9 cellular contexts compared by ENCODE assay signal in the genomic region with DNA sequence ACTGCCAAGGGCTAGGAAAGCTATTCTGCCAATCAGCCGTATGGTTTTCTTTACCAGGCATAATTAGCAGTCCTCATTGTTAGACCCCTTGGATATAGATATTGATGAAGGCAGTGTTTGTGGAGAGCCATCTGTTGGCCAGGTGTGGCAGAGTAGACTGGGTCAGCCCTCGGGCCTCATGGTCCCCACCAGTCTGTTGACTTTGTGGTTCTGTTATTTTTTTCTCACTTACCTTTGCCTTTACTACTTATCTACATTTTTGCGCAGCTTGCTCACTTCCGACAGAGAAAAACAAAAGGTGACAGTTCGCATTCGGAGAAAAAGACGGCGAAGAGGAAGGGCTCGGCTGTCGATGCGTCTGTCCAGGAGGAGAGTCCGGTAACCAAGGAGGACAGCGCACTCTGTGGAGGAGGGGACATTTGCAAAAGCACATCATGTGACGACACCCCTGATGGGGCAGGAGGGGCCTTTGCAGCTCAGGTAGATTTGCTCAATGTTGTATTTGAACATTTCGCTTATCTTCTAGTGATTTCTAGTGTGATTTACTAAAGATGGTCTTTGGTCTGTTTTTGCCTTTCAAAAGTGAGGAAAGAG. TPM values are rescaled to one million over a fixed set of nuclear protein-coding genes. Genes with fewer than 3 reads are reported as not detected.
A peak's percentile ranks its signal among the peaks of the same experiment; 100 is the strongest.
DNase-seq lines count a peak whose midpoint lies in the region; TF ChIP-seq lines count a peak whose summit lies in the region.
"Had no signal": no experiment of that assay in that cellular context is flagged by ENCODE, and none has a peak within 500 bp of the region (broad histone marks: within the 10 kb centered on the region; RNA-seq: fewer than 3 reads in every experiment).

No MANE protein-coding gene starts in this region.

- POLR2A ChIA-PET in activated CD4-positive, alpha-beta memory T cell treated with anti-CD3 and anti-CD28 coated beads, Interleukin-2, amount 10 ng/mL, durations not matched to agents 7 days and 5 days (lab: Charles Lee) = interaction anchor here (1.0 to 1.9 kb wide), 10 partner anchors 15 to 309 kb away, joined by 3 to 14 read pairs (median 4); a partner anchor contains a TSS

- intact Hi-C loops in stomach (cut with DNase I; ENCODE audit: low total_unique reads) = no loop called here

- 92% methylated on average over 14 to 15 of the region's 15 CpGs for WGBS in endodermal cell (ENCODE audit: insufficient coverage in 1 of 2, insufficient read length in 1 of 2), 2 experiments
- WGBS in stomach, 5 donors = 59 to 82% (median 69%) methylated on average over 15 of the region's 15 CpGs

- no peak for TF ChIP-seq POLR2A in stomach (IDR thresholded peaks at IDR 0.05)

- H3K4me1 ChIP-seq in endodermal cell (ENCODE audit: control insufficient read depth, insufficient read depth, low read length) (no peaks in the 10 kb centered on the region), stomach (peaks cover 21 to 38% (median 38%) of the 10 kb centered on the region in 4 donors)

- H3K36me3 ChIP-seq in endodermal cell (ENCODE audit: control insufficient read depth, insufficient read depth, low read length) (peaks cover 40% of the 10 kb centered on the region), stomach (peaks cover 8 to 38% (median 34%) of the 10 kb centered on the region in 4 donors)

- TF ChIP-seq CTCF in endodermal cell (conservative IDR thresholded peaks at IDR 0.05) (peak; percentile 41), stomach (IDR thresholded peaks at IDR 0.05) (no peak)

- H3K4me3 Mint-ChIP-seq in activated naive CD4-positive, alpha-beta T cell treated with anti-CD3 and anti-CD28 coated beads, Interleukin-2, amount 50 U/mL, for 24 hours = peak overlapping the region; percentile 1
- no peak overlapping the region for H3K4me3 Mint-ChIP-seq in activated naive CD4-positive, alpha-beta T cell treated with anti-CD3 and anti-CD28 coated beads, Interleukin-2, amount 10 ng/mL, durations not matched to agents 7 days and 5 days
- no peak overlapping the region for H3K4me3 Mint-ChIP-seq in endodermal cell
- no peak overlapping the region for H3K4me3 Mint-ChIP-seq in activated CD4-positive, alpha-beta memory T cell treated with anti-CD3 and anti-CD28 coated beads, Interleukin-2, amount 10 ng/mL, durations not matched to agents 7 days and 5 days

- DNase-seq in activated naive CD4-positive, alpha-beta T cell treated with anti-CD3 and anti-CD28 coated beads, Interleukin-2, amount 10 ng/mL, durations not matched to agents 7 days and 5 days = no peak
- peak; percentile 31 for DNase-seq in NCI-H748 treated with DMSO at 0.1 percent for 48 hours (lab: John Stamatoyannopoulos, UW)
- no peak for DNase-seq in endodermal cell
- DNase-seq in stomach = no peak
- no peak for DNase-seq in stimulated activated CD4-positive, alpha-beta T cell treated with anti-CD3 and anti-CD28 coated beads, Interleukin-1b, Interleukin-23, amount 100 ng/mL, for 48 hours
- no peak for DNase-seq in stimulated activated CD4-positive, alpha-beta T cell treated with anti-CD3 and anti-CD28 coated beads, Interleukin-4, amount 100 ng/mL, for 4 hours
- DNase-seq in activated CD4-positive, alpha-beta memory T cell treated with anti-CD3 and anti-CD28 coated beads, Interleukin-2, amount 10 ng/mL, durations not matched to agents 7 days and 5 days = no peak

- no peak for TF ChIP-seq EP300 in stomach (IDR thresholded peaks at IDR 0.05)

- CTCF ChIA-PET in activated naive CD4-positive, alpha-beta T cell treated with anti-CD3 and anti-CD28 coated beads, Interleukin-2, amount 10 ng/mL, durations not matched to agents 7 days and 5 days (lab: Charles Lee) = interaction anchor here (0.8 to 2.5 kb wide), 5 partner anchors 38 to 183 kb away, joined by 3 to 7 read pairs (median 6); a partner anchor contains a TSS
- CTCF ChIA-PET in activated CD4-positive, alpha-beta memory T cell treated with anti-CD3 and anti-CD28 coated beads, Interleukin-2, amount 10 ng/mL, durations not matched to agents 7 days and 5 days (lab: Charles Lee) = interaction anchor here (0.6 to 2.1 kb wide), 5 partner anchors 9 to 314 kb away, joined by 3 to 11 read pairs (median 6); a partner anchor contains a TSS

- no peaks in the 10 kb centered on the region for H3K9me3 ChIP-seq in endodermal cell (ENCODE audit: control insufficient read depth, low read length)
- H3K9me3 ChIP-seq in stomach = no peaks in the 10 kb centered on the region
- H3K9me3 ChIP-seq: suprapubic skin had no signal

- H3K9ac ChIP-seq in endodermal cell (ENCODE audit: extremely low read depth, low read length, poor library complexity, severe bottlenecking) = peak overlapping the region; percentile 67

- H3K27me3 ChIP-seq in endodermal cell (ENCODE audit: control insufficient read depth, insufficient read depth, low read length, poor library complexity, severe bottlenecking) (no peaks in the 10 kb centered on the region), stomach (no peaks in the 10 kb centered on the region)
- H3K27me3 ChIP-seq: suprapubic skin had no signal

- H3K27ac Mint-ChIP-seq in activated naive CD4-positive, alpha-beta T cell treated with anti-CD3 and anti-CD28 coated beads, Interleukin-2, amount 50 U/mL, for 24 hours = no peak overlapping the region
- H3K27ac Mint-ChIP-seq in activated naive CD4-positive, alpha-beta T cell treated with anti-CD3 and anti-CD28 coated beads, Interleukin-2, amount 10 ng/mL, durations not matched to agents 7 days and 5 days = no peak overlapping the region
- H3K27ac Mint-ChIP-seq in endodermal cell = peak overlapping the region; percentile 67
- no peak overlapping the region for H3K27ac Mint-ChIP-seq in activated CD4-positive, alpha-beta memory T cell treated with anti-CD3 and anti-CD28 coated beads, Interleukin-2, amount 10 ng/mL, durations not matched to agents 7 days and 5 days

- peaks cover 4% of the 10 kb centered on the region for H3K36me3 Mint-ChIP-seq in activated naive CD4-positive, alpha-beta T cell treated with anti-CD3 and anti-CD28 coated beads, Interleukin-2, amount 50 U/mL, for 24 hours
- H3K36me3 Mint-ChIP-seq in activated naive CD4-positive, alpha-beta T cell treated with anti-CD3 and anti-CD28 coated beads, Interleukin-2, amount 10 ng/mL, durations not matched to agents 7 days and 5 days = peaks cover 42% of the 10 kb centered on the region
- peaks cover 36% of the 10 kb centered on the region for H3K36me3 Mint-ChIP-seq in endodermal cell (ENCODE audit: low read depth)
- peaks cover 59% of the 10 kb centered on the region for H3K36me3 Mint-ChIP-seq in activated CD4-positive, alpha-beta memory T cell treated with anti-CD3 and anti-CD28 coated beads, Interleukin-2, amount 10 ng/mL, durations not matched to agents 7 days and 5 days (ENCODE audit: low read depth)

- H3K4me3 ChIP-seq in endodermal cell (ENCODE audit: low read length) (peak overlapping the region; percentile 82), stomach (no peak overlapping the region)

- peaks cover 29% of the 10 kb centered on the region for H3K4me1 Mint-ChIP-seq in activated naive CD4-positive, alpha-beta T cell treated with anti-CD3 and anti-CD28 coated beads, Interleukin-2, amount 50 U/mL, for 24 hours
- peaks cover 35% of the 10 kb centered on the region for H3K4me1 Mint-ChIP-seq in activated naive CD4-positive, alpha-beta T cell treated with anti-CD3 and anti-CD28 coated beads, Interleukin-2, amount 10 ng/mL, durations not matched to agents 7 days and 5 days
- peaks cover 23% of the 10 kb centered on the region for H3K4me1 Mint-ChIP-seq in endodermal cell
- H3K4me1 Mint-ChIP-seq in activated CD4-positive, alpha-beta memory T cell treated with anti-CD3 and anti-CD28 coated beads, Interleukin-2, amount 10 ng/mL, durations not matched to agents 7 days and 5 days = peaks cover 29% of the 10 kb centered on the region

- H3K27ac ChIP-seq in endodermal cell (ENCODE audit: low read depth, low read length) (no peak overlapping the region), stomach (peak overlapping the region in 3 of 5 donors; percentile 99 to 100 (median 99))

- H3K27me3 Mint-ChIP-seq in activated naive CD4-positive, alpha-beta T cell treated with anti-CD3 and anti-CD28 coated beads, Interleukin-2, amount 50 U/mL, for 24 hours = no peaks in the 10 kb centered on the region
- H3K27me3 Mint-ChIP-seq in activated naive CD4-positive, alpha-beta T cell treated with anti-CD3 and anti-CD28 coated beads, Interleukin-2, amount 10 ng/mL, durations not matched to agents 7 days and 5 days = peaks cover 4% of the 10 kb centered on the region
- no peaks in the 10 kb centered on the region for H3K27me3 Mint-ChIP-seq in endodermal cell (ENCODE audit: insufficient read depth)
- H3K27me3 Mint-ChIP-seq in activated CD4-positive, alpha-beta memory T cell treated with anti-CD3 and anti-CD28 coated beads, Interleukin-2, amount 10 ng/mL, durations not matched to agents 7 days and 5 days = no peaks in the 10 kb centered on the region

- no peaks in the 10 kb centered on the region for H3K9me3 Mint-ChIP-seq in activated naive CD4-positive, alpha-beta T cell treated with anti-CD3 and anti-CD28 coated beads, Interleukin-2, amount 50 U/mL, for 24 hours
- H3K9me3 Mint-ChIP-seq in activated naive CD4-positive, alpha-beta T cell treated with anti-CD3 and anti-CD28 coated beads, Interleukin-2, amount 10 ng/mL, durations not matched to agents 7 days and 5 days = no peaks in the 10 kb centered on the region
- H3K9me3 Mint-ChIP-seq in endodermal cell = no peaks in the 10 kb centered on the region
- no peaks in the 10 kb centered on the region for H3K9me3 Mint-ChIP-seq in activated CD4-positive, alpha-beta memory T cell treated with anti-CD3 and anti-CD28 coated beads, Interleukin-2, amount 10 ng/mL, durations not matched to agents 7 days and 5 days

RNA-seq across cellular contexts. Expression of a gene that starts 2.3 kb away (rescaled TPM):
- total RNA-seq in endodermal cell = 10 to 100 TPM; 40.1 to 40.7 TPM
- 32.9 TPM for polyA plus RNA-seq in endodermal cell (2013, experiment 1 of 2)
- 28.4 TPM for polyA plus RNA-seq in endodermal cell (2013, experiment 2 of 2)
- 100 to 1,000 TPM in 1 of 5 donors, 10 to 100 TPM in 4; 24.2 to 133 (median 63.6) TPM for total RNA-seq in stomach
- polyA plus RNA-seq in stomach = 10 to 100 TPM in 1 of 3 donors, 1 to 10 TPM in 2; 4.7 to 10.9 (median 7.9) TPM
- 10 to 100 TPM; 63.7 to 63.9 TPM for total RNA-seq in activated CD4-positive, alpha-beta memory T cell treated with anti-CD3 and anti-CD28 coated beads, Interleukin-2, amount 10 ng/mL, durations not matched to agents 7 days and 5 days

RNA-seq across cellular contexts. Expression of a gene that starts 2.5 kb away (rescaled TPM):
- total RNA-seq in endodermal cell (10 to 100 TPM; 19.6 to 37.4 TPM), stomach (10 to 100 TPM in 1 of 5 donors, 1 to 10 TPM in 3, under 1 TPM in 1; 0.89 to 15.1 (median 7.8) TPM)
- polyA plus RNA-seq in endodermal cell (2013, experiment 1 of 2) = 24.1 TPM
- polyA plus RNA-seq in endodermal cell (2013, experiment 2 of 2) = 26.2 TPM
- polyA plus RNA-seq in stomach = 1 to 10 TPM; 1.7 to 2.8 (median 2.5) TPM
- 10 to 100 TPM; 47.7 to 49.4 TPM for total RNA-seq in activated CD4-positive, alpha-beta memory T cell treated with anti-CD3 and anti-CD28 coated beads, Interleukin-2, amount 10 ng/mL, durations not matched to agents 7 days and 5 days

RNA-seq across cellular contexts. Expression of a gene that starts 40.1 kb away (rescaled TPM):
- total RNA-seq in endodermal cell (10 to 100 TPM; 19.6 to 23.3 TPM), stomach (10 to 100 TPM in 2 of 5 donors, 1 to 10 TPM in 3; 1.0 to 22.0 (median 5.3) TPM)
- polyA plus RNA-seq in endodermal cell (2013, experiment 1 of 2) = 40.0 TPM
- polyA plus RNA-seq in endodermal cell (2013, experiment 2 of 2) = 28.0 TPM
- polyA plus RNA-seq in stomach = 10 to 100 TPM; 14.2 to 19.6 (median 16.4) TPM
- 10 to 100 TPM; 10.8 to 12.1 TPM for total RNA-seq in activated CD4-positive, alpha-beta memory T cell treated with anti-CD3 and anti-CD28 coated beads, Interleukin-2, amount 10 ng/mL, durations not matched to agents 7 days and 5 days

RNA-seq across cellular contexts. Expression of a gene that starts 40.8 kb away (rescaled TPM):
- total RNA-seq in endodermal cell (100 to 1,000 TPM; 120 to 161 TPM), stomach (100 to 1,000 TPM in 2 of 5 donors, 10 to 100 TPM in 3; 55.8 to 555 (median 97.1) TPM)
- polyA plus RNA-seq in endodermal cell (2013, experiment 1 of 2) = 84.8 TPM
- 76.7 TPM for polyA plus RNA-seq in endodermal cell (2013, experiment 2 of 2)
- polyA plus RNA-seq in stomach = 10 to 100 TPM; 18.9 to 35.8 (median 24.6) TPM
- 100 to 1,000 TPM; 109 to 121 TPM for total RNA-seq in activated CD4-positive, alpha-beta memory T cell treated with anti-CD3 and anti-CD28 coated beads, Interleukin-2, amount 10 ng/mL, durations not matched to agents 7 days and 5 days
